In genomic region chr2:217804338-217804737, GRCh38 we compare ENCODE assay signal across 2 cellular contexts.
A peak's percentile ranks its signal among the peaks of the same experiment; 100 is the strongest.
TF ChIP-seq lines count a peak whose summit lies in the region.

No MANE protein-coding gene starts in this region.

TF ChIP-seq in SK-N-SH, 30 proteins besides CTCF, POLR2A, EP300 and RAD21 (continued from another document):
- TF ChIP-seq REST (IDR thresholded peaks at IDR 0.05; ENCODE audit: low read depth, low read length), result peak; percentile 88

TF ChIP-seq in SK-N-SH treated with all-trans-retinoic acid at 6 μM for 48 hours, 23 proteins besides CTCF, POLR2A, EP300 and RAD21 (continued from another document):
- TF ChIP-seq TCF4 (CRISPR knock-in tag; IDR thresholded peaks at IDR 0.05; ENCODE audit: borderline replicate concordance) (no peak), ISL1 (CRISPR knock-in tag; IDR thresholded peaks at IDR 0.05) (no peak), ZFP3 (CRISPR knock-in tag; IDR thresholded peaks at IDR 0.05) (no peak), ZC3H10 (CRISPR knock-in tag; IDR thresholded peaks at IDR 0.05) (no peak), OSR1 (CRISPR knock-in tag; IDR thresholded peaks at IDR 0.05) (no peak), CSDC2 (CRISPR knock-in tag; IDR thresholded peaks at IDR 0.05) (no peak), TSHZ2 (CRISPR knock-in tag; IDR thresholded peaks at IDR 0.05) (no peak), SNAI2 (CRISPR knock-in tag; IDR thresholded peaks at IDR 0.05) (no peak)
